Comparison of ENCODE assay signal across 19 cellular contexts in the genomic region with DNA sequence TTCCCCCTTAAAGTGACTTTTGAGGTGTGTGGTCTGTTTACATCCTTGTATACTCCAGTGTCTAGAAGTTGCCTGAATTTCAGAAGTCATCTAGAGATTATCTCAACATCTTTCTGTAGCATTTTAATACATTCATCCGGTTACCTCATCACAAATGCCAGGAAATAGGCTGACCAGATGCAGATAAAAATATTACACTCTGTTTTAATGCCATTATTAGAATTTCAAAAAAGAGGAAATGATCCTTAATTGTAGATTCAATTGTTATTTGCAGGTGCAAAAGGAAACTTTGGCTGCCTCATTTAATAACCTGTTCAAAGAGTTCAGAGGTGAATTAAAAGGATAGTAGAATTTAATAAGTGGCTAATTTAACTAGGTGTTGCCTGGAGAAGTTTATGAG.
A peak's percentile ranks its signal among the peaks of the same experiment; 100 is the strongest.
DNase-seq lines count a peak whose midpoint lies in the region; ATAC-seq and TF ChIP-seq lines count a peak whose summit lies in the region.
"Had no signal": no experiment of that assay in that cellular context is flagged by ENCODE, and none has a peak within 500 bp of the region (broad histone marks: within the 10 kb centered on the region; RNA-seq: fewer than 3 reads in every experiment).

No MANE protein-coding gene starts in this region.

- no peaks in the 10 kb centered on the region for H3K27me3 Mint-ChIP-seq in stimulated activated naive B cell treated with anti-CD40 and anti-IgM and Interleukin-4, amounts not matched to agents 10 μg/mL and 1 μg/mL and 100 μg/mL, for 72 hours
- H3K27me3 Mint-ChIP-seq in Calu3 (ENCODE audit: unreplicated experiment) = no peaks in the 10 kb centered on the region
- no peaks in the 10 kb centered on the region for H3K27me3 Mint-ChIP-seq in activated naive CD8-positive, alpha-beta T cell treated with anti-CD3 and anti-CD28 coated beads, Interleukin-2, amount 50 U/mL, for 24 hours
- H3K27me3 Mint-ChIP-seq: CD4-positive, alpha-beta memory T cell had no signal

- no peak for TF ChIP-seq CTCF in Calu3 (IDR thresholded peaks at IDR 0.05; ENCODE audit: unreplicated experiment)

- no peak overlapping the region for H3K27ac Mint-ChIP-seq in stimulated activated naive B cell treated with anti-CD40 and anti-IgM and Interleukin-4, amounts not matched to agents 10 μg/mL and 1 μg/mL and 100 μg/mL, for 72 hours
- H3K27ac Mint-ChIP-seq in Calu3 (ENCODE audit: unreplicated experiment) = no peak overlapping the region
- H3K27ac Mint-ChIP-seq in activated naive CD8-positive, alpha-beta T cell treated with anti-CD3 and anti-CD28 coated beads, Interleukin-2, amount 50 U/mL, for 24 hours = no peak overlapping the region
- H3K27ac Mint-ChIP-seq: activated CD8-positive, alpha-beta T cell treated with anti-CD3 and anti-CD28 coated beads, Interleukin-2, amount 10 ng/mL, durations not matched to agents 7 days and 5 days; CD4-positive, alpha-beta memory T cell had no signal

- H3K9me3 Mint-ChIP-seq in stimulated activated naive B cell treated with anti-CD40 and anti-IgM and Interleukin-4, amounts not matched to agents 10 μg/mL and 1 μg/mL and 100 μg/mL, for 72 hours = peaks cover 0 to 2% of the 10 kb centered on the region in 2 donors
- H3K9me3 Mint-ChIP-seq in Calu3 (ENCODE audit: low read depth, unreplicated experiment) = no peaks in the 10 kb centered on the region
- H3K9me3 Mint-ChIP-seq in activated naive CD8-positive, alpha-beta T cell treated with anti-CD3 and anti-CD28 coated beads, Interleukin-2, amount 50 U/mL, for 24 hours = no peaks in the 10 kb centered on the region
- H3K9me3 Mint-ChIP-seq: H9 had no signal

- peaks cover 0 to under 1% of the 10 kb centered on the region in 2 donors for H3K36me3 Mint-ChIP-seq in stimulated activated naive B cell treated with anti-CD40 and anti-IgM and Interleukin-4, amounts not matched to agents 10 μg/mL and 1 μg/mL and 100 μg/mL, for 72 hours
- no peaks in the 10 kb centered on the region for H3K36me3 Mint-ChIP-seq in Calu3 (ENCODE audit: insufficient read depth, unreplicated experiment)
- H3K36me3 Mint-ChIP-seq in activated naive CD8-positive, alpha-beta T cell treated with anti-CD3 and anti-CD28 coated beads, Interleukin-2, amount 50 U/mL, for 24 hours (ENCODE audit: low read depth) = no peaks in the 10 kb centered on the region
- H3K36me3 Mint-ChIP-seq: CD4-positive, alpha-beta memory T cell had no signal

- CTCF ChIA-PET in Calu3 (lab: Charles Lee) = no interaction called here

- peaks cover 8 to 27% of the 10 kb centered on the region in 2 donors for H3K4me1 Mint-ChIP-seq in stimulated activated naive B cell treated with anti-CD40 and anti-IgM and Interleukin-4, amounts not matched to agents 10 μg/mL and 1 μg/mL and 100 μg/mL, for 72 hours
- no peaks in the 10 kb centered on the region for H3K4me1 Mint-ChIP-seq in Calu3 (ENCODE audit: low read depth, unreplicated experiment)
- no peaks in the 10 kb centered on the region for H3K4me1 Mint-ChIP-seq in activated naive CD8-positive, alpha-beta T cell treated with anti-CD3 and anti-CD28 coated beads, Interleukin-2, amount 50 U/mL, for 24 hours
- H3K4me1 Mint-ChIP-seq: CD4-positive, alpha-beta memory T cell; H9 had no signal

- intact Hi-C loops in Calu3 (cut with micrococcal nuclease; ENCODE audit: unreplicated experiment) = no loop called here

- BruUV-seq in Calu3 (replicated peaks; lab: Mats Ljungman, UMichigan) = no TSS peak

- DNase-seq in stimulated activated naive B cell treated with anti-CD40 and anti-IgM and Interleukin-4, amounts not matched to agents 10 μg/mL and 1 μg/mL and 100 μg/mL, for 72 hours = no peak
- DNase-seq in NCI-H2081 (lab: John Stamatoyannopoulos, UW) = no peak
- no peak for DNase-seq in Calu3
- no peak for DNase-seq in activated naive CD8-positive, alpha-beta T cell treated with anti-CD3 and anti-CD28 coated beads, Interleukin-2, amount 50 U/mL, for 24 hours
- no peak for DNase-seq in AG08396 (ENCODE audit: low spot score)
- DNase-seq: activated CD8-positive, alpha-beta T cell treated with anti-CD3 and anti-CD28 coated beads, Interleukin-2, amount 10 ng/mL, durations not matched to agents 7 days and 5 days; activated gamma-delta T cell; CD4-positive, alpha-beta memory T cell; erythroblast; H9; heart left ventricle; IMR-90; NCI-H1092 treated with DMSO at 0.1 percent for 48 hours; SIG-M5; small intestine; stimulated activated naive CD4-positive, alpha-beta T cell had no signal

- peak overlapping the region in 1 of 2 donors; percentile 13 for H3K4me3 Mint-ChIP-seq in stimulated activated naive B cell treated with anti-CD40 and anti-IgM and Interleukin-4, amounts not matched to agents 10 μg/mL and 1 μg/mL and 100 μg/mL, for 72 hours
- H3K4me3 Mint-ChIP-seq in Calu3 (ENCODE audit: low read depth, unreplicated experiment) = no peak overlapping the region
- no peak overlapping the region for H3K4me3 Mint-ChIP-seq in activated naive CD8-positive, alpha-beta T cell treated with anti-CD3 and anti-CD28 coated beads, Interleukin-2, amount 50 U/mL, for 24 hours
- H3K4me3 Mint-ChIP-seq: activated CD8-positive, alpha-beta T cell treated with anti-CD3 and anti-CD28 coated beads, Interleukin-2, amount 10 ng/mL, durations not matched to agents 7 days and 5 days; CD4-positive, alpha-beta memory T cell; H9 had no signal

- peak; percentile 54 for ATAC-seq in GM18907 (IDR thresholded peaks at IDR 0.05; ENCODE audit: unreplicated experiment)
- peak; percentile 53 for ATAC-seq in GM21619 (IDR thresholded peaks at IDR 0.05; ENCODE audit: unreplicated experiment)
- ATAC-seq in HG03442 (IDR thresholded peaks at IDR 0.05; ENCODE audit: unreplicated experiment) = peak; percentile 57
- peak; percentile 45 to 64 for ATAC-seq in stimulated activated naive B cell treated with anti-CD40 and anti-IgM and Interleukin-4, amounts not matched to agents 10 μg/mL and 1 μg/mL and 100 μg/mL, for 72 hours (replicated peaks)
- ATAC-seq in activated naive CD8-positive, alpha-beta T cell treated with anti-CD3 and anti-CD28 coated beads, Interleukin-2, amount 50 U/mL, for 24 hours = no peak
- ATAC-seq: activated CD8-positive, alpha-beta T cell treated with anti-CD3 and anti-CD28 coated beads, Interleukin-2, amount 10 ng/mL, durations not matched to agents 7 days and 5 days; heart left ventricle had no signal
